ENCODE assay signal across 17 cellular contexts in the genomic region with DNA sequence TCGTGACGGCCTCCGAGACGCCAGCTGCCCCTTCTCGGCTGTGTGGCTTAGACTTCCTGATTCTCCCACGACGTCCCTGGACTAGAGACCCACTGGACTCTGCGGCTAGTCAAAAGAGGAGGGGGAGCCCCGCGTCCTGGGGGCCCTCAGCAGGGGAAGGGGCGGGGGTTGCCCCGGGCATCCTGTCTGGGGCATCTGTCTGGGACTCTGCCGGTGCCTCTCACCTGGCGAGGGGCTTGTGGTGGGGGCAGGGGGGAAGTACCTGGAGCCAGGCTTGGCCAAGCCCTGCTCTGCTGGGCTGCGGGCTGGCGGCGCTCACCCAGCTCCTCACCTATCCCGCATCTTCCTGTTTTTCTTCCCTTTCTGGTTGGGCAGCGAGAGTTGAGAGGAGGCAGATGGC. TPM values are rescaled to one million over a fixed set of nuclear protein-coding genes. Genes with fewer than 3 reads are reported as not detected.
A peak's percentile ranks its signal among the peaks of the same experiment; 100 is the strongest.
DNase-seq lines count a peak whose midpoint lies in the region; ATAC-seq and TF ChIP-seq lines count a peak whose summit lies in the region.
"Not testable (repeated sequence)": the region's sequence is repeated elsewhere in the genome, so short reads cannot be mapped to it uniquely, and the experiment has no call there.
"Had no signal": no experiment of that assay in that cellular context is flagged by ENCODE, and none has a peak within 500 bp of the region (broad histone marks: within the 10 kb centered on the region; RNA-seq: fewer than 3 reads in every experiment).

No MANE protein-coding gene starts in this region.

- peak; percentile 15 for DNase-seq in CMK (ENCODE audit: low read depth)
- DNase-seq in MM.1S; activated CD8-positive, alpha-beta T cell treated with anti-CD3 and anti-CD28 coated beads for 36 hours; breast epithelium (ENCODE audit: low spot score in 2 of 2); natural killer cell; stimulated activated effector memory CD8-positive, alpha-beta T cell treated with anti-CD3 and anti-CD28 coated beads, Interleukin-12 subunit alpha, Interleukin-12 subunit beta, amount 100 ng/mL, for 72 hours (ENCODE audit: low spot score in 2 of 2): not testable (repeated sequence)

- not testable (repeated sequence) for H3K9me3 ChIP-seq in MM.1S (replicated peaks; ENCODE audit: insufficient read depth, low read length); breast epithelium; iPS-15b (ENCODE audit: control insufficient read depth, insufficient read depth, low read length)

- CTCF ChIA-PET in activated CD8-positive, alpha-beta T cell treated with anti-CD3 and anti-CD28 coated beads for 36 hours (lab: Charles Lee) = interaction anchor here (0.7 kb wide), 2 partner anchors 73 to 95 kb away, joined by 3 to 4 read pairs; no protein-coding TSS in a partner anchor

- not testable (repeated sequence) for H3K4me1 Mint-ChIP-seq in activated CD8-positive, alpha-beta T cell treated with anti-CD3 and anti-CD28 coated beads for 36 hours (ENCODE audit: low read depth); natural killer cell; stimulated activated effector memory CD8-positive, alpha-beta T cell treated with anti-CD3 and anti-CD28 coated beads, Interleukin-12 subunit alpha, Interleukin-12 subunit beta, amount 100 ng/mL, for 72 hours

- H3K4me3 Mint-ChIP-seq in activated CD8-positive, alpha-beta T cell treated with anti-CD3 and anti-CD28 coated beads for 36 hours = peak overlapping the region; percentile 12
- peak overlapping the region; percentile 53 for H3K4me3 Mint-ChIP-seq in natural killer cell
- peak overlapping the region; percentile 37 for H3K4me3 Mint-ChIP-seq in stimulated activated effector memory CD8-positive, alpha-beta T cell treated with anti-CD3 and anti-CD28 coated beads, Interleukin-12 subunit alpha, Interleukin-12 subunit beta, amount 100 ng/mL, for 72 hours

- TF ChIP-seq CTCF in MM.1S (IDR thresholded peaks at IDR 0.05; ENCODE audit: low read length); activated CD8-positive, alpha-beta T cell treated with anti-CD3 and anti-CD28 coated beads for 36 hours (IDR thresholded peaks at IDR 0.05); breast epithelium (IDR thresholded peaks at IDR 0.05); natural killer cell (IDR thresholded peaks at IDR 0.05): not testable (repeated sequence)

- intact Hi-C loops in activated CD8-positive, alpha-beta T cell treated with anti-CD3 and anti-CD28 coated beads for 36 hours (cut with micrococcal nuclease); breast epithelium (cut with DNase I; ENCODE audit: low total_unique reads); natural killer cell (cut with micrococcal nuclease): not testable (repeated sequence)

- not testable (repeated sequence) for H3K9me2 ChIP-seq in MM.1S (replicated peaks; ENCODE audit: insufficient read depth, low read length)

- POLR2A ChIA-PET in activated CD8-positive, alpha-beta T cell treated with anti-CD3 and anti-CD28 coated beads for 36 hours (lab: Charles Lee) = not testable (repeated sequence)

- H3K9ac ChIP-seq in MM.1S (ENCODE audit: low read length) = peak overlapping the region; percentile 81
- H3K9ac ChIP-seq in iPS-15b (ENCODE audit: low read depth, low read length) = not testable (repeated sequence)

- ATAC-seq in activated CD8-positive, alpha-beta T cell treated with anti-CD3 and anti-CD28 coated beads for 36 hours; natural killer cell; stimulated activated effector memory CD8-positive, alpha-beta T cell treated with anti-CD3 and anti-CD28 coated beads, Interleukin-12 subunit alpha, Interleukin-12 subunit beta, amount 100 ng/mL, for 72 hours: not testable (repeated sequence)

- not testable (repeated sequence) for H3K27ac Mint-ChIP-seq in activated CD8-positive, alpha-beta T cell treated with anti-CD3 and anti-CD28 coated beads for 36 hours; natural killer cell; stimulated activated effector memory CD8-positive, alpha-beta T cell treated with anti-CD3 and anti-CD28 coated beads, Interleukin-12 subunit alpha, Interleukin-12 subunit beta, amount 100 ng/mL, for 72 hours

- not testable (repeated sequence) for H3K9me3 Mint-ChIP-seq in activated CD8-positive, alpha-beta T cell treated with anti-CD3 and anti-CD28 coated beads for 36 hours; natural killer cell; stimulated activated effector memory CD8-positive, alpha-beta T cell treated with anti-CD3 and anti-CD28 coated beads, Interleukin-12 subunit alpha, Interleukin-12 subunit beta, amount 100 ng/mL, for 72 hours

- H3K27ac ChIP-seq in MM.1S (ENCODE audit: low read length); breast epithelium: not testable (repeated sequence)

- H3K27me3 Mint-ChIP-seq in activated CD8-positive, alpha-beta T cell treated with anti-CD3 and anti-CD28 coated beads for 36 hours = peaks cover 27% of the 10 kb centered on the region
- H3K27me3 Mint-ChIP-seq in natural killer cell (ENCODE audit: low read depth in 2 of 2) = peaks cover 16 to 21% of the 10 kb centered on the region in 2 donors

- not testable (repeated sequence) for TF ChIP-seq POLR2A in breast epithelium (IDR thresholded peaks at IDR 0.05)

- H3K4me2 ChIP-seq in MM.1S (ENCODE audit: low read depth, low read length) = peak overlapping the region; percentile 79

- H3K27me3 ChIP-seq in MM.1S (replicated peaks; ENCODE audit: insufficient read depth, low read length); breast epithelium; iPS-15b (ENCODE audit: control insufficient read depth, insufficient read depth, low read length): not testable (repeated sequence)

- not testable (repeated sequence) for H2AFZ ChIP-seq in MM.1S (ENCODE audit: low read length)

- H3K79me2 ChIP-seq in MM.1S (ENCODE audit: low read length) = not testable (repeated sequence)

- not testable (repeated sequence) for H3K4me1 ChIP-seq in MM.1S (ENCODE audit: low read length); breast epithelium; iPS-15b (ENCODE audit: control insufficient read depth, insufficient read depth, low read length)

- H4K20me1 ChIP-seq in MM.1S (ENCODE audit: insufficient read depth, low read length) = not testable (repeated sequence)

- peak overlapping the region; percentile 68; the same call in 1 of the 2 replicates for H3K4me3 ChIP-seq in MM.1S (ENCODE audit: low read length)
- peak overlapping the region in 2 of 3 donors; percentile 38 to 56 for H3K4me3 ChIP-seq in breast epithelium
- peak overlapping the region; percentile 26 for H3K4me3 ChIP-seq in iPS-15b (ENCODE audit: low read depth, low read length)

- not testable (repeated sequence) for H3K36me3 ChIP-seq in MM.1S (replicated peaks; ENCODE audit: insufficient read depth, low read length); breast epithelium; iPS-15b (ENCODE audit: control insufficient read depth, insufficient read depth, low read length)

- not testable (repeated sequence) for H3K36me3 Mint-ChIP-seq in activated CD8-positive, alpha-beta T cell treated with anti-CD3 and anti-CD28 coated beads for 36 hours (ENCODE audit: low read depth); natural killer cell; stimulated activated effector memory CD8-positive, alpha-beta T cell treated with anti-CD3 and anti-CD28 coated beads, Interleukin-12 subunit alpha, Interleukin-12 subunit beta, amount 100 ng/mL, for 72 hours

- not testable (repeated sequence) for H3F3A ChIP-seq in MM.1S (ENCODE audit: insufficient read depth, low read length)

RNA-seq across cellular contexts. Expression of gene KRTAP5-11, which starts 57.2 kb away (rescaled TPM):
- total RNA-seq in activated CD8-positive, alpha-beta T cell treated with anti-CD3 and anti-CD28 coated beads for 36 hours = not detected
- not detected for total RNA-seq in breast epithelium
- total RNA-seq in natural killer cell = not detected
- total RNA-seq: activated T-helper 2 cell treated with anti-CD3 and anti-CD28 coated beads, Interferon-gamma antibody, Interleukin-2, Interleukin-4, amounts not matched to agents 10 μg/mL and 5 μg/mL and 100 μg/mL, durations not matched to agents 14 hours and 24 hours and 36 hours; astrocyte; dermis microvascular lymphatic vessel endothelial cell; endothelial cell of umbilical vein; fibroblast of lung; gastroesophageal sphincter; HFFc6; HT1080; mucosa of descending colon; pulmonary artery endothelial cell had no signal
